20 cellular contexts compared by ENCODE assay signal in the genomic region with DNA sequence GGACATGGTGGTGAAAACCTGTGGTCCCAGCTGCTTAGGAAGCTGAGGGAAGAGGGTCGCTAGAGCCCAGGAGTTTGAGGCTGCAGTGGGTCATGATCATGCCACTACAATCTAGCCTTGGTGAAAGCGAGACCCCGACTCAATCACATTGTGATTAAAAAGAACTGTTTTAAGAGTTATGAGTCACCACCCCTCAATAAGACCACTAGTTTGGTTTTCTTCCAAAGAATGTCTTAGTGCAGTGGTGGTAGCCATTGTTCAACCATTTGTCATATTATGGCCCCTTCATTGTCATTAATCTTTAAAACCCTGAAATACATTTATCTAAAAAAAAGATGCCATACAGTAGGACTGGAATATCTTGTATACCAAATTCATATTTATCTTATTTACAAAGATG. TPM values are rescaled to one million over a fixed set of nuclear protein-coding genes. Genes with fewer than 3 reads are reported as not detected.
A peak's percentile ranks its signal among the peaks of the same experiment; 100 is the strongest.
DNase-seq lines count a peak whose midpoint lies in the region; ATAC-seq and FAIRE-seq lines count a peak whose summit lies in the region.
"Had no signal": no experiment of that assay in that cellular context is flagged by ENCODE, and none has a peak within 500 bp of the region (broad histone marks: within the 10 kb centered on the region; RNA-seq: fewer than 3 reads in every experiment).

No MANE protein-coding gene starts in this region.

- no peak overlapping the region for H2AFZ ChIP-seq in Karpas-422 (ENCODE audit: low read length)

- no peak for FAIRE-seq in urothelium cell line (lab: Jason Lieb, UNC)
- FAIRE-seq: GM19239, H1 had no signal

- H2BK15ac ChIP-seq in mesendoderm (replicated peaks; ENCODE audit: low read depth), result no peak overlapping the region

- no peak for DNase-seq in activated T-cell treated with anti-CD3 and anti-CD28 coated beads, Interleukin-2, amount 50 U/mL, for 72 hours
- no peak for DNase-seq in activated T-cell treated with anti-CD3 and anti-CD28 coated beads for 4 hours
- no peak for DNase-seq in Karpas-422
- DNase-seq in astrocyte of the hippocampus (ENCODE audit: low read depth, low spot score), result peak; percentile 61
- no peak for DNase-seq in mesendoderm
- no peak for DNase-seq in urothelium cell line (ENCODE audit: low spot score)
- no peak for DNase-seq in NCI-H748 (lab: John Stamatoyannopoulos, UW; ENCODE audit: unreplicated experiment)
- DNase-seq: 8988T; ACHN; Calu3; CD4-positive, alpha-beta T cell; DMS 273 treated with DMSO at 0.1 percent for 48 hours; GF-D8; IMR-90; KBM-7 had no signal

- H3K18ac ChIP-seq in mesendoderm (ENCODE audit: low read length), result no peak overlapping the region

- H4K20me1 ChIP-seq in Karpas-422 (ENCODE audit: insufficient read depth, low read depth, low read length), result no peaks in the 10 kb centered on the region
- H4K20me1 ChIP-seq: BLaER1 treated with 17β-estradiol and CSF1 and Interleukin-3, amounts not matched to agents 10 nM and 100 nM had no signal

- no peak overlapping the region for H3K56ac ChIP-seq in mesendoderm (ENCODE audit: low read length)

- H3K23ac ChIP-seq in mesendoderm (ENCODE audit: low read length), result no peak overlapping the region

- H3K9me3 ChIP-seq in Karpas-422 (ENCODE audit: low read length), result no peaks in the 10 kb centered on the region
- H3K9me3 ChIP-seq: BLaER1 treated with 17β-estradiol and CSF1 and Interleukin-3, amounts not matched to agents 10 nM and 100 nM; HAP-1 had no signal

- no peak overlapping the region for H3K9ac ChIP-seq in Karpas-422 (ENCODE audit: low read length)
- H3K9ac ChIP-seq in mesendoderm (ENCODE audit: low read length), result no peak overlapping the region
- H3K9ac ChIP-seq: BLaER1 treated with 17β-estradiol and CSF1 and Interleukin-3, amounts not matched to agents 10 nM and 100 nM had no signal

- no peaks in the 10 kb centered on the region for H3K27me3 Mint-ChIP-seq in activated T-cell treated with anti-CD3 and anti-CD28 coated beads, Interleukin-2, amount 50 U/mL, for 72 hours (ENCODE audit: low read depth)
- H3K27me3 Mint-ChIP-seq: CD4-positive, alpha-beta T cell had no signal

- H3K79me2 ChIP-seq in Karpas-422 (ENCODE audit: low read length), result 0 out of 2 replicates have a peak, but pooled peaks cover 2% of the 10 kb centered on the region
- H3K79me2 ChIP-seq in mesendoderm (ENCODE audit: control insufficient read depth, insufficient read depth, low read length), result no peaks in the 10 kb centered on the region

- no peak overlapping the region for H2BK5ac ChIP-seq in mesendoderm (ENCODE audit: low read length)

- no peak overlapping the region for H3K4me3 ChIP-seq in Karpas-422 (ENCODE audit: low read length)
- H3K4me3 ChIP-seq in mesendoderm (ENCODE audit: low read length), result no peak overlapping the region
- H3K4me3 ChIP-seq: BLaER1 treated with 17β-estradiol and CSF1 and Interleukin-3, amounts not matched to agents 10 nM and 100 nM; HAP-1 had no signal

- no peaks in the 10 kb centered on the region for H3K9me3 Mint-ChIP-seq in activated T-cell treated with anti-CD3 and anti-CD28 coated beads, Interleukin-2, amount 50 U/mL, for 72 hours
- H3K9me3 Mint-ChIP-seq: CD4-positive, alpha-beta T cell had no signal

- WGBS in mesendoderm (ENCODE audit: extremely low coverage, insufficient coverage, low lambda C conversion rate), result no CpG with 5 or more reads among the region's 3 CpGs

- no peaks in the 10 kb centered on the region for H3K9me2 ChIP-seq in Karpas-422 (replicated peaks; ENCODE audit: insufficient read depth, low read length)

- peak overlapping the region; percentile 19 for H3K27ac Mint-ChIP-seq in activated T-cell treated with anti-CD3 and anti-CD28 coated beads, Interleukin-2, amount 50 U/mL, for 72 hours
- H3K27ac Mint-ChIP-seq: CD4-positive, alpha-beta T cell had no signal

- H3K4ac ChIP-seq in mesendoderm (ENCODE audit: low read depth, low read length), result no peak overlapping the region

- H3K4me1 ChIP-seq in Karpas-422 (ENCODE audit: low read length) (peaks cover 23% of the 10 kb centered on the region), mesendoderm (ENCODE audit: control insufficient read depth, low read depth, low read length) (no peaks in the 10 kb centered on the region)
- H3K4me1 ChIP-seq: HAP-1 had no signal

- peak overlapping the region; percentile 43 for H3K4me2 ChIP-seq in Karpas-422 (ENCODE audit: low read depth, low read length, poor library complexity, severe bottlenecking)
- no peak overlapping the region for H3K4me2 ChIP-seq in mesendoderm (ENCODE audit: low read length)

- H3K27ac ChIP-seq in Karpas-422 (ENCODE audit: low read length) (peak overlapping the region; percentile 83), mesendoderm (ENCODE audit: low read depth, low read length) (no peak overlapping the region)
- H3K27ac ChIP-seq: BLaER1 treated with 17β-estradiol and CSF1 and Interleukin-3, amounts not matched to agents 10 nM and 100 nM; HL-60 had no signal

- H3K36me3 Mint-ChIP-seq in activated T-cell treated with anti-CD3 and anti-CD28 coated beads, Interleukin-2, amount 50 U/mL, for 72 hours (ENCODE audit: insufficient read depth in 2 of 2), result peaks cover 11 to 42% of the 10 kb centered on the region in 2 donors

- H2AK5ac ChIP-seq in mesendoderm (ENCODE audit: low read length), result no peak overlapping the region

- H3K4me1 Mint-ChIP-seq in activated T-cell treated with anti-CD3 and anti-CD28 coated beads, Interleukin-2, amount 50 U/mL, for 72 hours (ENCODE audit: low read depth), result no peaks in the 10 kb centered on the region

- H3K4me3 Mint-ChIP-seq in activated T-cell treated with anti-CD3 and anti-CD28 coated beads, Interleukin-2, amount 50 U/mL, for 72 hours, result no peak overlapping the region
- H3K4me3 Mint-ChIP-seq: CD4-positive, alpha-beta T cell had no signal

- peaks cover 53% of the 10 kb centered on the region for H3K36me3 ChIP-seq in Karpas-422 (ENCODE audit: insufficient read depth, low read length)
- H3K36me3 ChIP-seq in mesendoderm (ENCODE audit: control insufficient read depth, insufficient read depth, low read length), result no peaks in the 10 kb centered on the region

- no peak overlapping the region for H4K8ac ChIP-seq in mesendoderm (ENCODE audit: low read depth, low read length)

- H2BK120ac ChIP-seq in mesendoderm (ENCODE audit: low read depth, low read length), result no peak overlapping the region

- no peaks in the 10 kb centered on the region for H3K27me3 ChIP-seq in Karpas-422 (ENCODE audit: low read length)
- H3K27me3 ChIP-seq in mesendoderm (ENCODE audit: insufficient read depth, low read length, poor library complexity), result no peaks in the 10 kb centered on the region
- H3K27me3 ChIP-seq: BLaER1 treated with 17β-estradiol and CSF1 and Interleukin-3, amounts not matched to agents 10 nM and 100 nM had no signal

- ATAC-seq in activated T-cell treated with anti-CD3 and anti-CD28 coated beads, Interleukin-2, amount 50 U/mL, for 72 hours (replicated peaks in 1 of 2), result no peak

- H3K79me1 ChIP-seq in mesendoderm (ENCODE audit: low read length), result no peaks in the 10 kb centered on the region

- no peak overlapping the region for H4K5ac ChIP-seq in mesendoderm (ENCODE audit: low read length)

RNA-seq across cellular contexts. Expression of a gene that starts 48.8 kb away (rescaled TPM):
- total RNA-seq in activated T-cell treated with anti-CD3 and anti-CD28 coated beads, Interleukin-2, amount 50 U/mL, for 72 hours, result 100 to 1,000 TPM in 1 of 2 donors, 10 to 100 TPM in 1; 90.9 to 101 TPM
- 15.4 and 33.5 TPM in 2 replicates for total RNA-seq in Karpas-422 (2014; rRNA removed; shearing (Covaris generic); ENCODE audit: low replicate concordance)
- 33.2 TPM for polyA plus RNA-seq in mesendoderm (2013, experiment 1 of 2)
- polyA plus RNA-seq in mesendoderm (2013, experiment 2 of 2), result 30.6 TPM
